12 cellular contexts compared by ENCODE assay signal in genomic region chr11:130533871-130534270, GRCh38.
DNase-seq lines count a peak whose midpoint lies in the region.
"Had no signal": no experiment of that assay in that cellular context is flagged by ENCODE, and none has a peak within 500 bp of the region (broad histone marks: within the 10 kb centered on the region; RNA-seq: fewer than 3 reads in every experiment).

No MANE protein-coding gene starts in this region.

- H3K36me3 ChIP-seq in BLaER1 (no peaks in the 10 kb centered on the region), SJSA1 (no peaks in the 10 kb centered on the region)
- H3K36me3 ChIP-seq: BE2C had no signal

- no peaks in the 10 kb centered on the region for H4K20me1 ChIP-seq in BLaER1

- H3K4me3 ChIP-seq in BLaER1 = no peak overlapping the region
- H3K4me3 ChIP-seq in SJSA1 = no peak overlapping the region
- H3K4me3 ChIP-seq: GM23338 had no signal

- peak overlapping the region; percentile 44 for H3K4me2 ChIP-seq in BLaER1
- H3K4me2 ChIP-seq: GM23338 had no signal

- peak; percentile 49 to 82 for DNase-seq in SJSA1 (ENCODE audit: low read depth in 1 of 2, low spot score in 2 of 2)
- DNase-seq in foreskin melanocyte = peak; percentile 40
- no peak for DNase-seq in germinal center (ENCODE audit: low spot score)
- no peak for DNase-seq in activated CD4-positive, CD25-positive, alpha-beta regulatory T cell (lab: John Stamatoyannopoulos, UW)
- no peak for DNase-seq in DMS 273 (lab: John Stamatoyannopoulos, UW; ENCODE audit: unreplicated experiment)
- DNase-seq: CD4-positive, alpha-beta T cell; GF-D8; HCEC 1CT; IMR-90 had no signal

- no peak overlapping the region for H3K9ac ChIP-seq in BLaER1

- no peaks in the 10 kb centered on the region for H3K27me3 ChIP-seq in BLaER1
- no peaks in the 10 kb centered on the region for H3K27me3 ChIP-seq in SJSA1 (replicated peaks)
- H3K27me3 ChIP-seq: BE2C had no signal

- no peaks in the 10 kb centered on the region for H3K9me3 ChIP-seq in BLaER1
- H3K9me3 ChIP-seq in SJSA1 (replicated peaks) = no peaks in the 10 kb centered on the region
- H3K9me3 ChIP-seq: BE2C had no signal

- H3K4me1 ChIP-seq in BLaER1 (peaks cover 25% of the 10 kb centered on the region), SJSA1 (replicated peaks) (peaks cover 23% of the 10 kb centered on the region)

- no peak overlapping the region for H3K27ac ChIP-seq in BLaER1
- H3K27ac ChIP-seq in SJSA1 = no peak overlapping the region; the same call in 1 of the 2 replicates

Comparison
In these comparisons a context has a peak if more than half of its experiments do, and no peak if none do; other contexts are left out.
1. DNase-seq: peak in SJSA1 (2 of 2) and foreskin melanocyte (single experiment); none in germinal center (single experiment), activated CD4-positive, CD25-positive, alpha-beta regulatory T cell (0 of 4) and DMS 273 (single experiment).